Comparison of ENCODE assay signal across 12 cellular contexts in genomic region chr11:121535122-121535796, GRCh38.
DNase-seq lines count a peak whose midpoint lies in the region; ATAC-seq lines count a peak whose summit lies in the region.
"Had no signal": no experiment of that assay in that cellular context is flagged by ENCODE, and none has a peak within 500 bp of the region (broad histone marks: within the 10 kb centered on the region; RNA-seq: fewer than 3 reads in every experiment).

No MANE protein-coding gene starts in this region.

- no peak for ATAC-seq in activated naive CD8-positive, alpha-beta T cell treated with anti-CD3 and anti-CD28 coated beads, Interleukin-2, amount 50 U/mL, for 24 hours
- ATAC-seq in naive thymus-derived CD8-positive, alpha-beta T cell = no peak
- no peak for ATAC-seq in GM19324 (IDR thresholded peaks at IDR 0.05; ENCODE audit: low FRiP score, unreplicated experiment)

- H3K4me1 Mint-ChIP-seq in T-helper 2 cell treated with Interferon-gamma antibody and Interleukin-4, amounts not matched to agents 5 μg/mL and 100 μg/mL, for 36 hours (ENCODE audit: low read depth) = peaks cover 22% of the 10 kb centered on the region
- H3K4me1 Mint-ChIP-seq in activated naive CD8-positive, alpha-beta T cell treated with anti-CD3 and anti-CD28 coated beads, Interleukin-2, amount 50 U/mL, for 24 hours = peaks cover 55% of the 10 kb centered on the region
- peaks cover 19 to 67% (median 52%) of the 10 kb centered on the region in 4 donors for H3K4me1 Mint-ChIP-seq in naive thymus-derived CD8-positive, alpha-beta T cell
- H3K4me1 Mint-ChIP-seq: mesothelial cell of epicardium had no signal

- H3K36me3 Mint-ChIP-seq in T-helper 2 cell treated with Interferon-gamma antibody and Interleukin-4, amounts not matched to agents 5 μg/mL and 100 μg/mL, for 36 hours (ENCODE audit: low read depth) = peaks cover 55% of the 10 kb centered on the region
- H3K36me3 Mint-ChIP-seq in activated naive CD8-positive, alpha-beta T cell treated with anti-CD3 and anti-CD28 coated beads, Interleukin-2, amount 50 U/mL, for 24 hours (ENCODE audit: low read depth) = peaks cover 30% of the 10 kb centered on the region
- peaks cover 6 to 95% (median 38%) of the 10 kb centered on the region in 3 donors for H3K36me3 Mint-ChIP-seq in naive thymus-derived CD8-positive, alpha-beta T cell

- H3K9me3 Mint-ChIP-seq in T-helper 2 cell treated with Interferon-gamma antibody and Interleukin-4, amounts not matched to agents 5 μg/mL and 100 μg/mL, for 36 hours = peaks cover 11% of the 10 kb centered on the region
- peaks cover 6% of the 10 kb centered on the region for H3K9me3 Mint-ChIP-seq in activated naive CD8-positive, alpha-beta T cell treated with anti-CD3 and anti-CD28 coated beads, Interleukin-2, amount 50 U/mL, for 24 hours
- H3K9me3 Mint-ChIP-seq in naive thymus-derived CD8-positive, alpha-beta T cell = peaks cover 0 to 11% (median 6%) of the 10 kb centered on the region in 9 donors

- no peak overlapping the region for H3K4me3 Mint-ChIP-seq in T-helper 2 cell treated with Interferon-gamma antibody and Interleukin-4, amounts not matched to agents 5 μg/mL and 100 μg/mL, for 36 hours
- H3K4me3 Mint-ChIP-seq in activated naive CD8-positive, alpha-beta T cell treated with anti-CD3 and anti-CD28 coated beads, Interleukin-2, amount 50 U/mL, for 24 hours = no peak overlapping the region
- H3K4me3 Mint-ChIP-seq in naive thymus-derived CD8-positive, alpha-beta T cell = no peak overlapping the region
- H3K4me3 Mint-ChIP-seq: mesothelial cell of epicardium had no signal

- POLR2A ChIA-PET in naive thymus-derived CD8-positive, alpha-beta T cell (lab: Charles Lee) = interaction anchor here (1.6 kb wide), 1 partner anchor 9 kb away, joined by 3 read pairs; no protein-coding TSS in a partner anchor

- DNase-seq in T-helper 2 cell treated with Interferon-gamma antibody and Interleukin-4, amounts not matched to agents 5 μg/mL and 100 μg/mL, for 36 hours (ENCODE audit: low spot score) = no peak
- DNase-seq in T-helper 2 cell (no peak), NCI-H1092 (lab: John Stamatoyannopoulos, UW) (peak; percentile 30), retina (no peak), DMS114 treated with DMSO at 0.1 percent for 48 hours (lab: John Stamatoyannopoulos, UW; ENCODE audit: unreplicated experiment) (no peak)
- DNase-seq in activated naive CD8-positive, alpha-beta T cell treated with anti-CD3 and anti-CD28 coated beads, Interleukin-2, amount 50 U/mL, for 24 hours = no peak
- no peak for DNase-seq in naive thymus-derived CD8-positive, alpha-beta T cell
- DNase-seq: KG1, NCI-H1930, trophoblast cell had no signal

- H3K27me3 Mint-ChIP-seq in T-helper 2 cell treated with Interferon-gamma antibody and Interleukin-4, amounts not matched to agents 5 μg/mL and 100 μg/mL, for 36 hours (ENCODE audit: low read depth) = no peaks in the 10 kb centered on the region
- H3K27me3 Mint-ChIP-seq in activated naive CD8-positive, alpha-beta T cell treated with anti-CD3 and anti-CD28 coated beads, Interleukin-2, amount 50 U/mL, for 24 hours = no peaks in the 10 kb centered on the region
- no peaks in the 10 kb centered on the region for H3K27me3 Mint-ChIP-seq in naive thymus-derived CD8-positive, alpha-beta T cell

- H3K27ac Mint-ChIP-seq in T-helper 2 cell treated with Interferon-gamma antibody and Interleukin-4, amounts not matched to agents 5 μg/mL and 100 μg/mL, for 36 hours = peak overlapping the region; percentile 28
- H3K27ac Mint-ChIP-seq in activated naive CD8-positive, alpha-beta T cell treated with anti-CD3 and anti-CD28 coated beads, Interleukin-2, amount 50 U/mL, for 24 hours = peak overlapping the region; percentile 1
- peak overlapping the region; percentile 57 to 87 (median 74) for H3K27ac Mint-ChIP-seq in naive thymus-derived CD8-positive, alpha-beta T cell
- H3K27ac Mint-ChIP-seq: mesothelial cell of epicardium had no signal

Comparison
In these comparisons a context has a peak if more than half of its experiments do, and no peak if none do; other contexts are left out.
1. H3K27ac Mint-ChIP-seq: peak in every context shown above with its lines; median percentile 74 in naive thymus-derived CD8-positive, alpha-beta T cell; 28 in T-helper 2 cell treated with Interferon-gamma antibody and Interleukin-4, amounts not matched to agents 5 μg/mL and 100 μg/mL, for 36 hours; 1 in activated naive CD8-positive, alpha-beta T cell treated with anti-CD3 and anti-CD28 coated beads, Interleukin-2, amount 50 U/mL, for 24 hours.